Comparison of ENCODE assay signal across 8 cellular contexts in genomic region chr3:184017672-184018423, GRCh38. TPM values are rescaled to one million over a fixed set of nuclear protein-coding genes. Genes with fewer than 3 reads are reported as not detected.
DNase-seq lines count a peak whose midpoint lies in the region; ATAC-seq and TF ChIP-seq lines count a peak whose summit lies in the region.

TSS of gene ABCC5 (minus strand) at chr3:184017884. CDS start at chr3:184014392, 3,492 bp downstream.

- DNase-seq in NCI-H748 (lab: John Stamatoyannopoulos, UW; ENCODE audit: unreplicated experiment) = peak; percentile 93
- peak; percentile 77 to 78 for DNase-seq in activated CD4-positive, alpha-beta T cell treated with anti-CD3 and anti-CD28 coated beads, Interleukin-2, amount 50 U/mL, for 4 hours
- DNase-seq in dorsolateral prefrontal cortex = peak; percentile 91 to 97 (median 95)
- peak; percentile 89 to 97 for DNase-seq in lower leg skin (ENCODE audit: low spot score in 2 of 2)
- DNase-seq in stimulated activated CD4-positive, alpha-beta T cell treated with anti-CD3 and anti-CD28 coated beads, Interleukin-4, amount 100 ng/mL, for 48 hours (ENCODE audit: low read depth in 2 of 2) = peak; percentile 70 to 80

- intact Hi-C loops in dorsolateral prefrontal cortex (cut with DNase I) (loop anchor here (2.0 to 10.0 kb wide), 10 partner anchors 117 to 794 kb away; partner anchors contain the start of genes ALG3 (in 2 of the 2), EEF1AKMT4 (in 2 of the 2), EIF2B5 (in 2 of the 2) and DVL3 (in 1 of the 2)), lower leg skin (cut with DNase I; ENCODE audit: low total_unique reads) (loop anchor here (5.0 kb wide), 2 partner anchors 106 to 121 kb away; no protein-coding TSS in a partner anchor)

- peak; percentile 94 for ATAC-seq in GM19372 (IDR thresholded peaks at IDR 0.05; ENCODE audit: low read depth, unreplicated experiment)
- ATAC-seq in HG03558 (IDR thresholded peaks at IDR 0.05; ENCODE audit: extremely low read depth, unreplicated experiment) = peak; percentile 85

- peak; percentile 89 for TF ChIP-seq CTCF in C4-2B (conservative IDR thresholded peaks at IDR 0.05)
- peak in 51 of 56 donors; percentile 8 to 79 (median 56) for TF ChIP-seq CTCF in dorsolateral prefrontal cortex (IDR thresholded peaks at IDR 0.05 in 54 of 56, conservative IDR thresholded peaks at IDR 0.05 in 2 of 56; ENCODE audit: low read depth in 1 of 56, partially characterized antibody in 56 of 56)
- TF ChIP-seq CTCF in lower leg skin (IDR thresholded peaks at IDR 0.05) = peak in 1 of 3 donors; percentile 4

- H3K27ac ChIP-seq in C4-2B = peak within 1 kb of the TSS; percentile 75
- H3K27ac ChIP-seq in dorsolateral prefrontal cortex = peak within 1 kb of the TSS; percentile 68 to 99 (median 94)

- H3K4me3 ChIP-seq in dorsolateral prefrontal cortex = peak within 1 kb of the TSS; percentile 55 to 100 (median 97)
- H3K4me3 ChIP-seq in lower leg skin (ENCODE audit: low read depth, poor library complexity, severe bottlenecking) = peak within 1 kb of the TSS; percentile 99

- no peaks in the 10 kb centered on the region for H3K27me3 ChIP-seq in dorsolateral prefrontal cortex

- 0 to 1% methylated on average over 38 to 53 of the region's 55 CpGs for WGBS in lower leg skin, 2 donors

- TF ChIP-seq POLR2A in lower leg skin (IDR thresholded peaks at IDR 0.05) = no peak

RNA-seq across cellular contexts. Expression of gene ABCC5, which starts in this region (rescaled TPM):
- 100 to 1,000 TPM in 98 of 120 experiments, 10 to 100 TPM in 22; 66.9 to 160 (median 119) TPM for total RNA-seq in dorsolateral prefrontal cortex
- 10 to 100 TPM in 3 of 4 donors, 1 to 10 TPM in 1; 8.9 to 14.3 (median 11.9) TPM for total RNA-seq in lower leg skin

Comparison
In these comparisons a context has a peak if more than half of its experiments do, and no peak if none do; other contexts are left out.
1. Peak in every context shown above with its lines: DNase-seq, ATAC-seq, H3K4me3 ChIP-seq and H3K27ac ChIP-seq.
2. RNA of gene ABCC5 (total RNA-seq): 66.9 to 160 TPM in dorsolateral prefrontal cortex; 8.9 to 14.3 TPM in lower leg skin; every median in the first group is over 4 times any median in the second.